ENCODE assay signal across 8 cellular contexts in genomic region chr4:139014391-139015268, GRCh38. TPM values are rescaled to one million over a fixed set of nuclear protein-coding genes. Genes with fewer than 3 reads are reported as not detected.
DNase-seq lines count a peak whose midpoint lies in the region; ATAC-seq and TF ChIP-seq lines count a peak whose summit lies in the region.

No MANE protein-coding gene starts in this region.

- H3K36me3 Mint-ChIP-seq in activated CD4-positive, alpha-beta T cell treated with anti-CD3 and anti-CD28 coated beads, Interleukin-2, amount 10 ng/mL, durations not matched to agents 24 days and 14 days (ENCODE audit: low read depth): peaks cover 10% of the 10 kb centered on the region

- peak overlapping the region; percentile 63 for H3K4me2 ChIP-seq in neural cell (ENCODE audit: low read length)

- no peaks in the 10 kb centered on the region for H3K27me3 Mint-ChIP-seq in activated CD4-positive, alpha-beta T cell treated with anti-CD3 and anti-CD28 coated beads, Interleukin-2, amount 10 ng/mL, durations not matched to agents 24 days and 14 days

- H3K9me3 Mint-ChIP-seq in activated CD4-positive, alpha-beta T cell treated with anti-CD3 and anti-CD28 coated beads, Interleukin-2, amount 10 ng/mL, durations not matched to agents 24 days and 14 days: peaks cover 4% of the 10 kb centered on the region

- peak; percentile 78 for DNase-seq in Daoy (ENCODE audit: low read depth)
- DNase-seq in activated CD4-positive, alpha-beta T cell treated with anti-CD3 and anti-CD28 coated beads, Interleukin-2, amount 10 ng/mL, durations not matched to agents 24 days and 14 days: peak; percentile 60
- DNase-seq in fibroblast of mammary gland (ENCODE audit: low read depth): peak; percentile 93
- no peak for DNase-seq in NCI-H2171 (lab: John Stamatoyannopoulos, UW)

- H2AFZ ChIP-seq in neural cell (ENCODE audit: low read depth, low read length): peak overlapping the region; percentile 35

- ATAC-seq in GM19455 (IDR thresholded peaks at IDR 0.05; ENCODE audit: unreplicated experiment) (peak; percentile 1), HG02623 (IDR thresholded peaks at IDR 0.05; ENCODE audit: unreplicated experiment) (no peak)

- TF ChIP-seq EP300 in neural cell (conservative IDR thresholded peaks at IDR 0.05; ENCODE audit: poor library complexity, severe bottlenecking): no peak

- H3K9me3 ChIP-seq in HUES48 (ENCODE audit: control insufficient read depth, insufficient read depth, low read length): no peaks in the 10 kb centered on the region
- H3K9me3 ChIP-seq in neural cell (ENCODE audit: low read length): no peaks in the 10 kb centered on the region

- H3K9me2 ChIP-seq in neural cell (ENCODE audit: insufficient read depth, low read length): no peaks in the 10 kb centered on the region

- intact Hi-C loops in activated CD4-positive, alpha-beta T cell treated with anti-CD3 and anti-CD28 coated beads, Interleukin-2, amount 10 ng/mL, durations not matched to agents 24 days and 14 days (cut with micrococcal nuclease): loop anchor here (1.0 to 10.0 kb wide), 9 partner anchors 69 to 1510 kb away; partner anchors contain the start of genes ELF2, ELMOD2, NAA15 and SLC7A11

- no peaks in the 10 kb centered on the region for H4K20me1 ChIP-seq in neural cell (ENCODE audit: insufficient read depth)

- H3K27ac ChIP-seq in HUES48 (ENCODE audit: low read depth, low read length): peak overlapping the region; percentile 94
- H3K27ac ChIP-seq in neural cell (ENCODE audit: low read length): peak overlapping the region; percentile 92

- TF ChIP-seq RAD21 in neural cell (conservative IDR thresholded peaks at IDR 0.05): no peak

- H3K27ac Mint-ChIP-seq in activated CD4-positive, alpha-beta T cell treated with anti-CD3 and anti-CD28 coated beads, Interleukin-2, amount 10 ng/mL, durations not matched to agents 24 days and 14 days: peak overlapping the region; percentile 96

- peak overlapping the region; percentile 93 for H3K4me3 Mint-ChIP-seq in activated CD4-positive, alpha-beta T cell treated with anti-CD3 and anti-CD28 coated beads, Interleukin-2, amount 10 ng/mL, durations not matched to agents 24 days and 14 days

- no peak for TF ChIP-seq CTCF in fibroblast of mammary gland (conservative IDR thresholded peaks at IDR 0.05; ENCODE audit: control insufficient read depth, insufficient read depth, low read depth, low read length)
- no peak for TF ChIP-seq CTCF in neural cell (IDR thresholded peaks at IDR 0.05; ENCODE audit: poor library complexity, severe bottlenecking)

- H3K4me3 ChIP-seq in HUES48 (ENCODE audit: low read depth, low read length) (peak overlapping the region; percentile 88), fibroblast of mammary gland (ENCODE audit: control insufficient read depth, low read depth, low read length) (peak overlapping the region; percentile 89), neural cell (ENCODE audit: low read length) (peak overlapping the region; percentile 75)

- H3K36me3 ChIP-seq in HUES48 (ENCODE audit: control insufficient read depth, insufficient read depth, low read length) (peaks cover 5% of the 10 kb centered on the region; the same call in 1 of the 2 replicates), neural cell (ENCODE audit: insufficient read depth, low read length) (no peaks in the 10 kb centered on the region)

- H3K4me1 ChIP-seq in HUES48 (ENCODE audit: control insufficient read depth, insufficient read depth, low read length): peaks cover 36% of the 10 kb centered on the region

- H3K9ac ChIP-seq in HUES48 (ENCODE audit: low read depth, low read length): peak overlapping the region; percentile 97
- peak overlapping the region; percentile 83 for H3K9ac ChIP-seq in neural cell (ENCODE audit: low read length)

- H3K79me2 ChIP-seq in neural cell (replicated peaks; ENCODE audit: insufficient read depth, low read length): peaks cover 11% of the 10 kb centered on the region

- H3F3A ChIP-seq in neural cell (ENCODE audit: insufficient read depth, low read length, poor library complexity, severe bottlenecking): no peaks in the 10 kb centered on the region

- peaks cover 29% of the 10 kb centered on the region for H3K4me1 Mint-ChIP-seq in activated CD4-positive, alpha-beta T cell treated with anti-CD3 and anti-CD28 coated beads, Interleukin-2, amount 10 ng/mL, durations not matched to agents 24 days and 14 days

- no peaks in the 10 kb centered on the region for H3K27me3 ChIP-seq in HUES48 (ENCODE audit: control insufficient read depth, insufficient read depth, low read length)
- no peaks in the 10 kb centered on the region for H3K27me3 ChIP-seq in neural cell (ENCODE audit: insufficient read depth, low read depth, low read length)

TF ChIP-seq in neural cell, 6 proteins besides CTCF, POLR2A, EP300 and RAD21:
- TF ChIP-seq MXI1 (conservative IDR thresholded peaks at IDR 0.05; ENCODE audit: poor library complexity, severe bottlenecking): no peak
- TF ChIP-seq, protein P1, sequence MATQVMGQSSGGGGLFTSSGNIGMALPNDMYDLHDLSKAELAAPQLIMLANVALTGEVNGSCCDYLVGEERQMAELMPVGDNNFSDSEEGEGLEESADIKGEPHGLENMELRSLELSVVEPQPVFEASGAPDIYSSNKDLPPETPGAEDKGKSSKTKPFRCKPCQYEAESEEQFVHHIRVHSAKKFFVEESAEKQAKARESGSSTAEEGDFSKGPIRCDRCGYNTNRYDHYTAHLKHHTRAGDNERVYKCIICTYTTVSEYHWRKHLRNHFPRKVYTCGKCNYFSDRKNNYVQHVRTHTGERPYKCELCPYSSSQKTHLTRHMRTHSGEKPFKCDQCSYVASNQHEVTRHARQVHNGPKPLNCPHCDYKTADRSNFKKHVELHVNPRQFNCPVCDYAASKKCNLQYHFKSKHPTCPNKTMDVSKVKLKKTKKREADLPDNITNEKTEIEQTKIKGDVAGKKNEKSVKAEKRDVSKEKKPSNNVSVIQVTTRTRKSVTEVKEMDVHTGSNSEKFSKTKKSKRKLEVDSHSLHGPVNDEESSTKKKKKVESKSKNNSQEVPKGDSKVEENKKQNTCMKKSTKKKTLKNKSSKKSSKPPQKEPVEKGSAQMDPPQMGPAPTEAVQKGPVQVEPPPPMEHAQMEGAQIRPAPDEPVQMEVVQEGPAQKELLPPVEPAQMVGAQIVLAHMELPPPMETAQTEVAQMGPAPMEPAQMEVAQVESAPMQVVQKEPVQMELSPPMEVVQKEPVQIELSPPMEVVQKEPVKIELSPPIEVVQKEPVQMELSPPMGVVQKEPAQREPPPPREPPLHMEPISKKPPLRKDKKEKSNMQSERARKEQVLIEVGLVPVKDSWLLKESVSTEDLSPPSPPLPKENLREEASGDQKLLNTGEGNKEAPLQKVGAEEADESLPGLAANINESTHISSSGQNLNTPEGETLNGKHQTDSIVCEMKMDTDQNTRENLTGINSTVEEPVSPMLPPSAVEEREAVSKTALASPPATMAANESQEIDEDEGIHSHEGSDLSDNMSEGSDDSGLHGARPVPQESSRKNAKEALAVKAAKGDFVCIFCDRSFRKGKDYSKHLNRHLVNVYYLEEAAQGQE (IDR thresholded peaks at IDR 0.05; ENCODE audit: borderline replicate concordance): no peak
- no peak for TF ChIP-seq TAF1 (IDR thresholded peaks at IDR 0.05; ENCODE audit: low read depth)
- TF ChIP-seq SMC3 (conservative IDR thresholded peaks at IDR 0.05; ENCODE audit: poor library complexity): no peak
- no peak for TF ChIP-seq POLR2AphosphoS5 (IDR thresholded peaks at IDR 0.05)
- TF ChIP-seq EZH2 (IDR thresholded peaks at IDR 0.05; ENCODE audit: borderline replicate concordance, insufficient read depth, low read length, poor library complexity, severe bottlenecking): no peak

RNA-seq across cellular contexts. Expression of gene NOCT, which starts 1.0 kb away (rescaled TPM):
- total RNA-seq in Daoy (2014; rRNA removed; shearing (Covaris generic)): 12.4 and 16.6 TPM in 2 replicates
- total RNA-seq in activated CD4-positive, alpha-beta T cell treated with anti-CD3 and anti-CD28 coated beads, Interleukin-2, amount 10 ng/mL, durations not matched to agents 24 days and 14 days: 21.3 and 25.3 TPM in 2 replicates
- 5.1 and 7.7 TPM in 2 replicates for polyA plus RNA-seq in neural cell
- polyA minus RNA-seq in neural cell: 34.0 and 34.8 TPM in 2 replicates
